Comparison of ENCODE assay signal across 7 cellular contexts in the genomic region with DNA sequence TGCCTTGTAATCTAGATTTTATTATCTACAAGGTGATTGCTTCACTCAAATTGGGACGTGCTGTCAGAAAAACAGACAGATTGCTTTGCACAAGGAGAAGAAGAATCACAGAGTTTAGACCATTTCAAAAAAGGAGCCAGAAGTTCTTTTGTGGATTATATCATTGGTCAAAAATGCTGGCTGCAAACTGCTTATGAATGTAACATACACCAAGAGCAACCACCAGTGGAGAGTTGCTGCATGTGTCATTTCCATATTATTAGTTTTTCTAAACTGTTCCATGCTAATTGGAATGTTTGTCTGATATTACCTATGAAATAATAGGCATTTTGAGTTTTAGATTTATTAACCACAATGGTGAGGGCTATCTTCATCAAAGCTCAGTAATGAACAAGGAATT. TPM values are rescaled to one million over a fixed set of nuclear protein-coding genes. Genes with fewer than 3 reads are reported as not detected.
"Had no signal": no experiment of that assay in that cellular context is flagged by ENCODE, and none has a peak within 500 bp of the region (broad histone marks: within the 10 kb centered on the region; RNA-seq: fewer than 3 reads in every experiment).

No MANE protein-coding gene starts in this region.

RNA-seq across cellular contexts. Expression of a gene that starts 17.6 kb away (rescaled TPM):
- total RNA-seq: LHCN-M2, MCF 10A, OCI-LY7, Right ventricle myocardium inferior, RPMI7951, SK-MEL-5 had no signal

RNA-seq across cellular contexts. Expression of a gene that starts 27.3 kb away (rescaled TPM):
- total RNA-seq: MCF 10A, OCI-LY7, PC-9, Right ventricle myocardium inferior, RPMI7951, SK-MEL-5 had no signal
